In the genomic region with DNA sequence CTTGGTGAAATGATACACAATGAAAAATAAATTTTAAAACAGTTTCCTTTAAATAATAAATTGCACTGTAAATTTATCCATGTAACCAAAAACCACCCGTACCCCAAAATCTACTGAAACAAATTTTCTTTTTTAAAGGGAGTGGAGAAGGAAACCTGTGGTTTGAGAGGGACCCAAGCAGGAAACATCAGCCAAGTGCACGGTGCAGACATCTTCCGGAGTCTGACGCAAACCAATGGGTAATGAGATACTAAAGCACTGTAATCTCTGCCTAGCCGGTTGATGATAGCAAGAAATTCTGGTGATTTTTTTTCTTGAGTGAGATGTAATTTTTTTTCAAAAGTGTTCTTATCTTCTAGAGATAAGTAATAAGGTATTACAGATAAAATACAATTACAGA, we compare ENCODE assay signal across 10 cellular contexts.
DNase-seq lines count a peak whose midpoint lies in the region; ATAC-seq, FAIRE-seq and TF ChIP-seq lines count a peak whose summit lies in the region.
"Had no signal": no experiment of that assay in that cellular context is flagged by ENCODE, and none has a peak within 500 bp of the region (broad histone marks: within the 10 kb centered on the region; RNA-seq: fewer than 3 reads in every experiment).

No MANE protein-coding gene starts in this region.

- no peaks in the 10 kb centered on the region for H3K9me3 Mint-ChIP-seq in MCF 10A (ENCODE audit: unreplicated experiment)

- POLR2A ChIA-PET in MCF 10A (lab: Yijun Ruan, JAX), result no interaction called here

- WGBS in small intestine, 3 donors, result 57 to 73% (median 59%) methylated on average over 5 of the region's 5 CpGs

- ATAC-seq in GM19023 (IDR thresholded peaks at IDR 0.05; ENCODE audit: unreplicated experiment), result no peak
- ATAC-seq: left cardiac atrium had no signal

- no peak for TF ChIP-seq CTCF in GM12865 (IDR thresholded peaks at IDR 0.05; ENCODE audit: insufficient read depth, low read depth, low read length, missing control alignments)
- no peak for TF ChIP-seq CTCF in MCF 10A (IDR thresholded peaks at IDR 0.05; ENCODE audit: unreplicated experiment)

- no peaks in the 10 kb centered on the region for H3K9me3 ChIP-seq in small intestine (ENCODE audit: control insufficient read depth, low read depth)
- H3K9me3 ChIP-seq: prostate gland had no signal

- intact Hi-C loops in MCF 10A (cut with micrococcal nuclease), result loop anchor here (5.0 kb wide), 1 partner anchor 351 kb away; no protein-coding TSS in a partner anchor

- no peak overlapping the region for H3K27ac Mint-ChIP-seq in MCF 10A (ENCODE audit: low read depth, unreplicated experiment)

- no peak overlapping the region for H3K4me3 ChIP-seq in GM12865 (ENCODE audit: low read depth, low read length)
- H3K4me3 ChIP-seq in small intestine (ENCODE audit: low read depth in 1 of 2, low read length in 2 of 2), result no peak overlapping the region
- H3K4me3 ChIP-seq: prostate gland had no signal

- CTCF ChIA-PET in MCF 10A (lab: Yijun Ruan, JAX), result interaction anchor here (9.0 to 10.4 kb wide), 2 partner anchors 195 to 222 kb away, joined by 273 to 327 read pairs; no protein-coding TSS in a partner anchor

- peaks cover 5% of the 10 kb centered on the region for H3K36me3 Mint-ChIP-seq in MCF 10A (ENCODE audit: insufficient read depth, unreplicated experiment)

- H3K4me3 Mint-ChIP-seq in MCF 10A (ENCODE audit: unreplicated experiment), result no peak overlapping the region

- H3K36me3 ChIP-seq in small intestine (ENCODE audit: control insufficient read depth in 2 of 2, insufficient read depth in 2 of 2, low read length in 2 of 2), result no peaks in the 10 kb centered on the region
- H3K36me3 ChIP-seq: prostate gland had no signal

- H3K27ac ChIP-seq in small intestine (ENCODE audit: low read depth in 1 of 2, low read length in 1 of 2), result no peak overlapping the region
- H3K27ac ChIP-seq: prostate gland had no signal

- BruUV-seq in MCF 10A (replicated peaks; lab: Mats Ljungman, UMichigan), result no TSS peak

- H3K4me1 ChIP-seq in small intestine (ENCODE audit: control insufficient read depth in 2 of 2, insufficient read depth in 1 of 2, low read depth in 1 of 2, low read length in 1 of 2), result no peaks in the 10 kb centered on the region

- H3K4me1 Mint-ChIP-seq in MCF 10A (ENCODE audit: insufficient read depth, unreplicated experiment), result peaks cover 4% of the 10 kb centered on the region

- no peaks in the 10 kb centered on the region for H3K27me3 ChIP-seq in small intestine (ENCODE audit: control insufficient read depth in 2 of 2, insufficient read depth in 2 of 2, low read length in 2 of 2)

- H3K27me3 Mint-ChIP-seq in MCF 10A (ENCODE audit: insufficient read depth, unreplicated experiment), result no peaks in the 10 kb centered on the region

- DNase-seq in GM12865 (ENCODE audit: low read depth) (peak; percentile 18), T-helper 1 cell (peak; percentile 18 to 81 (median 39)), small intestine (peak; percentile 40), dermis blood vessel endothelial cell (no peak), NCI-H524 (lab: John Stamatoyannopoulos, UW) (no peak), MCF 10A (ENCODE audit: unreplicated experiment) (no peak)
- peak; percentile 3 for DNase-seq in activated T-helper 9 cell treated with anti-CD3 and anti-CD28 coated beads, Interleukin-2, amount 50 U/mL, for 16 hours (ENCODE audit: low read depth)
- DNase-seq: left cardiac atrium had no signal

- FAIRE-seq in small intestine (lab: Jason Lieb, UNC), result no peak

Comparison
In these comparisons a context has a peak if more than half of its experiments do, and no peak if none do; other contexts are left out.
1. DNase-seq: peak in GM12865 (single experiment), T-helper 1 cell (5 of 5), activated T-helper 9 cell treated with anti-CD3 and anti-CD28 coated beads, Interleukin-2, amount 50 U/mL, for 16 hours (single experiment) and small intestine (single experiment); none in dermis blood vessel endothelial cell (single experiment), NCI-H524 (0 of 2) and MCF 10A (single experiment).